ENCODE assay signal across 8 cellular contexts in genomic region chr22:30386960-30387848, GRCh38. TPM values are rescaled to one million over a fixed set of nuclear protein-coding genes. Genes with fewer than 3 reads are reported as not detected.
DNase-seq lines count a peak whose midpoint lies in the region; ATAC-seq and TF ChIP-seq lines count a peak whose summit lies in the region.

RNF215 (minus strand) TSS chr22:30387411; CDS start chr22:30387313, 98 bp downstream.

- H3K9ac ChIP-seq in BLaER1 treated with 17β-estradiol and CSF1 and Interleukin-3, amounts not matched to agents 10 nM and 100 nM, result peak within 1 kb of the TSS; percentile 80 to 90 (median 85)

- peak within 1 kb of the TSS; percentile 72 to 98 (median 86) for H3K4me2 ChIP-seq in BLaER1 treated with 17β-estradiol and CSF1 and Interleukin-3, amounts not matched to agents 10 nM and 100 nM
- H3K4me2 ChIP-seq in OCI-LY7 (ENCODE audit: low read length), result peak within 1 kb of the TSS; percentile 65

- H3K36me3 Mint-ChIP-seq in activated T-cell treated with anti-CD3 and anti-CD28 coated beads, Interleukin-2, amount 50 U/mL, for 4 hours (ENCODE audit: insufficient read depth), result no peaks in the 10 kb centered on the region

- no peaks in the 10 kb centered on the region for H3K9me2 ChIP-seq in OCI-LY7 (ENCODE audit: insufficient read depth, low read length)

- no peak within 1 kb of the TSS; the same call in 1 of the 2 replicates for H2AFZ ChIP-seq in OCI-LY7 (ENCODE audit: low read length)

- H4K20me1 ChIP-seq in BLaER1 treated with 17β-estradiol and CSF1 and Interleukin-3, amounts not matched to agents 10 nM and 100 nM, result no peaks in the 10 kb centered on the region; a peak in 1 of 22 replicates
- H4K20me1 ChIP-seq in OCI-LY7 (ENCODE audit: insufficient read depth, low read length), result no peaks in the 10 kb centered on the region

- intact Hi-C loops in OCI-LY7 (cut with micrococcal nuclease; ENCODE audit: unreplicated experiment), result loop anchor here (1.0 to 5.0 kb wide), 5 partner anchors 31 to 275 kb away; partner anchors contain the start of genes SF3A1 and TBC1D10A

- POLR2A ChIA-PET in OCI-LY7 (lab: Charles Lee), result interaction anchor here (0.7 kb wide), 1 partner anchor 31 kb away, joined by 3 read pairs; the partner anchor contains the start of genes CCDC157 and SF3A1

- no peaks in the 10 kb centered on the region for H3K9me3 Mint-ChIP-seq in activated T-cell treated with anti-CD3 and anti-CD28 coated beads, Interleukin-2, amount 50 U/mL, for 4 hours

- H3K4me1 ChIP-seq in BLaER1 treated with 17β-estradiol and CSF1 and Interleukin-3, amounts not matched to agents 10 nM and 100 nM, result peaks cover 26 to 36% (median 31%) of the 10 kb centered on the region in 10 experiments
- H3K4me1 ChIP-seq in OCI-LY7 (ENCODE audit: insufficient read depth, low read length, poor library complexity, severe bottlenecking) (peaks cover 23% of the 10 kb centered on the region), muscle layer of duodenum (ENCODE audit: control insufficient read depth in 1 of 2, insufficient read depth in 2 of 2, low read length in 2 of 2) (peaks cover 0 to 15% of the 10 kb centered on the region in 2 donors)

- BruUV-seq in OCI-LY7 (replicated peaks; lab: Mats Ljungman, UMichigan), result no TSS peak

- H3K4me3 Mint-ChIP-seq in activated T-cell treated with anti-CD3 and anti-CD28 coated beads, Interleukin-2, amount 50 U/mL, for 4 hours, result peak within 1 kb of the TSS; percentile 77

- peak within 1 kb of the TSS; percentile 68 to 83 (median 76) for H3K4me3 ChIP-seq in BLaER1 treated with 17β-estradiol and CSF1 and Interleukin-3, amounts not matched to agents 10 nM and 100 nM
- peak within 1 kb of the TSS; percentile 66 for H3K4me3 ChIP-seq in OCI-LY7 (ENCODE audit: low read depth, low read length, poor library complexity, severe bottlenecking)
- H3K4me3 ChIP-seq in muscle layer of duodenum (ENCODE audit: low read depth in 1 of 2, low read length in 2 of 2), result peak within 1 kb of the TSS; percentile 53 to 61

- no peaks in the 10 kb centered on the region for H3K79me2 ChIP-seq in OCI-LY7 (ENCODE audit: insufficient read depth, low read depth, low read length)

- peak within 1 kb of the TSS; percentile 37 to 82 (median 78); a peak in 21 of 22 replicates for H3K27ac ChIP-seq in BLaER1 treated with 17β-estradiol and CSF1 and Interleukin-3, amounts not matched to agents 10 nM and 100 nM
- H3K27ac ChIP-seq in OCI-LY7 (ENCODE audit: low read depth, low read length, poor library complexity, severe bottlenecking) (no peak within 1 kb of the TSS), muscle layer of duodenum (ENCODE audit: low read length) (no peak within 1 kb of the TSS)

- ATAC-seq in GM19351 (IDR thresholded peaks at IDR 0.05; ENCODE audit: unreplicated experiment) (peak; percentile 64), esophagus mucosa (peak; percentile 86)
- ATAC-seq in activated T-cell treated with anti-CD3 and anti-CD28 coated beads, Interleukin-2, amount 50 U/mL, for 4 hours, result peak; percentile 85 to 88

- peaks cover 0 to 20% (median 0%) of the 10 kb centered on the region in 11 experiments; a peak in 5 of 22 replicates for H3K36me3 ChIP-seq in BLaER1 treated with 17β-estradiol and CSF1 and Interleukin-3, amounts not matched to agents 10 nM and 100 nM
- H3K36me3 ChIP-seq in OCI-LY7 (ENCODE audit: insufficient read depth, low read length) (no peaks in the 10 kb centered on the region; the same call in 1 of the 2 replicates), muscle layer of duodenum (ENCODE audit: control insufficient read depth in 1 of 2, insufficient read depth in 2 of 2, low read length in 2 of 2) (peaks cover 0 to 15% of the 10 kb centered on the region in 2 donors)

- peaks cover 0 to 10% (median 0%) of the 10 kb centered on the region in 11 experiments; a peak in 8 of 22 replicates for H3K9me3 ChIP-seq in BLaER1 treated with 17β-estradiol and CSF1 and Interleukin-3, amounts not matched to agents 10 nM and 100 nM (replicated peaks in 1 of 11)
- H3K9me3 ChIP-seq in OCI-LY7 (ENCODE audit: low read length) (peaks cover 6% of the 10 kb centered on the region; the same call in 1 of the 2 replicates), muscle layer of duodenum (ENCODE audit: control insufficient read depth in 1 of 2, low read length in 2 of 2) (no peaks in the 10 kb centered on the region)

- H3K27me3 Mint-ChIP-seq in activated T-cell treated with anti-CD3 and anti-CD28 coated beads, Interleukin-2, amount 50 U/mL, for 4 hours (ENCODE audit: low read depth), result no peaks in the 10 kb centered on the region

- H3K4me1 Mint-ChIP-seq in activated T-cell treated with anti-CD3 and anti-CD28 coated beads, Interleukin-2, amount 50 U/mL, for 4 hours (ENCODE audit: low read depth), result peaks cover 16% of the 10 kb centered on the region

- CTCF ChIA-PET in OCI-LY7 (lab: Charles Lee; ENCODE audit: unreplicated experiment), result interaction anchor here (0.6 to 1.2 kb wide), 4 partner anchors 52 to 99 kb away, joined by 3 to 9 read pairs (median 3); no protein-coding TSS in a partner anchor

- peak; percentile 82 for TF ChIP-seq CTCF in OCI-LY7 (conservative IDR thresholded peaks at IDR 0.05; ENCODE audit: low read length)

- peak; percentile 79 for DNase-seq in HK-2 (ENCODE audit: unreplicated experiment)
- DNase-seq in OCI-LY7 (ENCODE audit: low spot score), result peak; percentile 86
- peak; percentile 78 for DNase-seq in activated T-cell treated with anti-CD3 and anti-CD28 coated beads, Interleukin-2, amount 50 U/mL, for 4 hours
- peak; percentile 41 for DNase-seq in stimulated activated CD8-positive, alpha-beta memory T cell treated with anti-CD3 and anti-CD28 coated beads, Interleukin-7, amount 100 ng/mL, for 24 hours (ENCODE audit: low read depth)

- H3K27me3 ChIP-seq in BLaER1 treated with 17β-estradiol and CSF1 and Interleukin-3, amounts not matched to agents 10 nM and 100 nM, result no peaks in the 10 kb centered on the region
- H3K27me3 ChIP-seq in muscle layer of duodenum (ENCODE audit: low read depth, low read length), result no peaks in the 10 kb centered on the region

RNA-seq across cellular contexts. Expression of gene RNF215, which starts in this region (rescaled TPM):
- 6.9 and 8.0 TPM in 2 replicates for total RNA-seq in OCI-LY7 (2014; rRNA removed; shearing (Covaris generic))
- total RNA-seq in OCI-LY7 (2022) (12.3 and 13.8 TPM in 2 replicates), esophagus mucosa (4.8 TPM)
- total RNA-seq in activated T-cell treated with anti-CD3 and anti-CD28 coated beads, Interleukin-2, amount 50 U/mL, for 4 hours, result 1 to 10 TPM; 3.9 to 5.1 (median 4.4) TPM

Comparison
In these comparisons a context has a peak if more than half of its experiments do, and no peak if none do; other contexts are left out.
1. H3K27ac ChIP-seq: peak in BLaER1 treated with 17β-estradiol and CSF1 and Interleukin-3, amounts not matched to agents 10 nM and 100 nM (11 of 11); none in OCI-LY7 (single experiment) and muscle layer of duodenum (single experiment).
2. Peak in every context shown above with its lines, with median percentiles within 50 percentile points of each other: H3K4me3 ChIP-seq, ATAC-seq and DNase-seq.